Comparison of ENCODE assay signal across 1 cellular context in the genomic region with DNA sequence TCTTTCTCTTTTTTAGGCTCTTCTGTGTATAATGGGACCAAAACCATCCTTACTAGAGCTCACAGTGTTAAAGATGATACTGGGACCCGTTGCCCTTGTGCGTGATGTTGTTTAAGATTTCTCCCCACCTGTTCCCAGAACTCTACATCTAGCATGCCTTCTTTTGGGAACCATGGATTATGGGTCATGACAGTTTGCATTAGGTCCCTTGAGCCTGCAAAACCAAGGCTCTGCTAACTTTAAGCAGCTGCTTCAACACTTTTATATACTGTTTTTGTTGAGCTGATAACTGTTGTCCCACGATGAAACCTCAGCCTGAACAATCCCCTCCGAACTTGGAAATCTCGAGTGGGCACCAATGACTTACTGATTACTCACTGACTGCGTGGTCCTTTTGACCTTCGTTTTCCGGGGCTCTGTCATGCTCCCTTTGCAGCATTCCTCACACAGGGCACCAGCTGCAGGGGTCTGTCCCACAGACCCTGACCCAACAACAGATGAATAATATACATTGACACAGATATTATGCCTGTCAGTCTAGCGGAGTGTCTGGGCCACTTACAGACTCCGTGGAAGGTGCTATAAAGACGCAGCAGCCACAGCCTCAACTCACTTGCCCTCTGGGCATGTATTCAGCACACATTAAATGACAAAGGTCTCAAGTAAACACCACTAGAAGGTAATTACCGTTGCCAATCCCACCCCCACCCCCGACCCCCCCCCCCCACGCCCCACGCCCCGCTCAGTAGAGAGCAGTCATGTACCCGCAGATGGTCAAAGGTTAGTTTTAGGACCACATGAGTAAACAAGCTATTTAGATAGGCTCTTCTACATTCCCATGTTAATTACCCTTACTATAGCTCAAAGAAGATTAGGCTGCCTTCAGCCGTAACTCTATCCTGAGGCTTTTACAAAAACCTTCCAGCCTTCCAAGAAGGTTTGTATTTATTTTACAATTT.
TF ChIP-seq lines count a peak whose summit lies in the region.

No MANE protein-coding gene starts in this region.

TF ChIP-seq in HepG2, 621 proteins besides CTCF, POLR2A, EP300 and RAD21 (continued from another document):
- TF ChIP-seq BCL6 (CRISPR knock-in tag; IDR thresholded peaks at IDR 0.05), result no peak
- TF ChIP-seq IRX3 (CRISPR knock-in tag; IDR thresholded peaks at IDR 0.05; ENCODE audit: borderline replicate concordance, low read depth), result no peak
- TF ChIP-seq ATM (IDR thresholded peaks at IDR 0.05; ENCODE audit: borderline replicate concordance), result no peak
